In the genomic region with DNA sequence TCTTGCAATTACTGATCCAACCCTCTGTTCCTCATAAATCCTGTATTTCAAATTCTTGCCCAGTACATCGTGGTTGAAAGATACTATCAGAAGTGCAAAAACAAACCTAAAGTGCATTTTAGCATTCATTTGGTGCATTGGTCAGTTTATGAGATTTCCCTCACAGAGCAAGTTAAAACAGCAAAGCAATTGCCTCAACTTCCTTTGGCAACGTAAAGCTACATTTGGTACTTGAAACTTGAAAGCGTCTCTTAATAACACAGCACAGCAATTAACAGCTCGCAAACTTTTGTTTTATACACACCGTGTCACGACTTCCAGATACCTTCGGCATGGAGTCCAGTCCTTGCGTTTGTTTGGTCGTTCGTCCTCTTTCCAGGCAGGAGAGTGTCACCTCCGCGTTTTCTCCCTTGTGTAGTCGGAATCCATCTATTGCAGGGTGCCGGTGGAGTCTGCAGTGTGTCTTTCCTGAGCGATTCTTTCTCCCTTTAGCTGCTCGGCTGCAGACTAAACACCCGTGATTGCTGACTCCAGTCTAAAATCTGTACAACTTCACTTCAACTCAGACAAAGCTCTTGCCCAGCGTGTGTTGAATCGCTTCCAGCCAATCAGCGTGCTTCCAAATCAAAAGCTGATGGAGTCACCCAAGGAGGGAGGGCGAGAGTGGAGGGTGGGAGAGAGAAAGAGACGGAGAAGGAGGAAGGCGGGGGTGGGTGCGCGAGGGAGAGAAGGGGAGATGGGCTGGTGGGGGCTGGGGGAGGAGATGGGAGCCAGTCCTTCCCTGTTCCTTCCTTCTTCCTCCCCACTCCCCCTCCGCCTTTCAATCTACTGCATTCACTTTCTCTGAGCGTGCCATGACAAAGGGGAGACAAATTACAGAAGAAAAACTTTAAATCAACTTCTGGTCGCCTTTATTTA, we compare ENCODE assay signal across 8 cellular contexts. TPM values are rescaled to one million over a fixed set of nuclear protein-coding genes. Genes with fewer than 3 reads are reported as not detected.
DNase-seq lines count a peak whose midpoint lies in the region; ATAC-seq and TF ChIP-seq lines count a peak whose summit lies in the region.

A gene with protein sequence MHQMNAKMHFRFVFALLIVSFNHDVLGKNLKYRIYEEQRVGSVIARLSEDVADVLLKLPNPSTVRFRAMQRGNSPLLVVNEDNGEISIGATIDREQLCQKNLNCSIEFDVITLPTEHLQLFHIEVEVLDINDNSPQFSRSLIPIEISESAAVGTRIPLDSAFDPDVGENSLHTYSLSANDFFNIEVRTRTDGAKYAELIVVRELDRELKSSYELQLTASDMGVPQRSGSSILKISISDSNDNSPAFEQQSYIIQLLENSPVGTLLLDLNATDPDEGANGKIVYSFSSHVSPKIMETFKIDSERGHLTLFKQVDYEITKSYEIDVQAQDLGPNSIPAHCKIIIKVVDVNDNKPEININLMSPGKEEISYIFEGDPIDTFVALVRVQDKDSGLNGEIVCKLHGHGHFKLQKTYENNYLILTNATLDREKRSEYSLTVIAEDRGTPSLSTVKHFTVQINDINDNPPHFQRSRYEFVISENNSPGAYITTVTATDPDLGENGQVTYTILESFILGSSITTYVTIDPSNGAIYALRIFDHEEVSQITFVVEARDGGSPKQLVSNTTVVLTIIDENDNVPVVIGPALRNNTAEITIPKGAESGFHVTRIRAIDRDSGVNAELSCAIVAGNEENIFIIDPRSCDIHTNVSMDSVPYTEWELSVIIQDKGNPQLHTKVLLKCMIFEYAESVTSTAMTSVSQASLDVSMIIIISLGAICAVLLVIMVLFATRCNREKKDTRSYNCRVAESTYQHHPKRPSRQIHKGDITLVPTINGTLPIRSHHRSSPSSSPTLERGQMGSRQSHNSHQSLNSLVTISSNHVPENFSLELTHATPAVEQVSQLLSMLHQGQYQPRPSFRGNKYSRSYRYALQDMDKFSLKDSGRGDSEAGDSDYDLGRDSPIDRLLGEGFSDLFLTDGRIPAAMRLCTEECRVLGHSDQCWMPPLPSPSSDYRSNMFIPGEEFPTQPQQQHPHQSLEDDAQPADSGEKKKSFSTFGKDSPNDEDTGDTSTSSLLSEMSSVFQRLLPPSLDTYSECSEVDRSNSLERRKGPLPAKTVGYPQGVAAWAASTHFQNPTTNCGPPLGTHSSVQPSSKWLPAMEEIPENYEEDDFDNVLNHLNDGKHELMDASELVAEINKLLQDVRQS (minus strand): TSS at position 544 of the 918 bp plus-strand sequence. CDS start 406 bp downstream, at position 138.

- TF ChIP-seq CTCF in 22Rv1 (IDR thresholded peaks at IDR 0.05) (no peak), GM12865 (IDR thresholded peaks at IDR 0.05; ENCODE audit: insufficient read depth, low read depth, low read length, missing control alignments) (no peak)

- H3K9me3 ChIP-seq in SJSA1 (replicated peaks), result no peaks in the 10 kb centered on the region
- H3K9me3 ChIP-seq in esophagus (ENCODE audit: control insufficient read depth in 2 of 2, insufficient read depth in 1 of 2, low read depth in 1 of 2, low read length in 1 of 2), result no peaks in the 10 kb centered on the region

- H3K36me3 ChIP-seq in SJSA1 (peaks cover 28% of the 10 kb centered on the region), esophagus (ENCODE audit: control insufficient read depth in 2 of 2, insufficient read depth in 2 of 2, low read length in 1 of 2) (no peaks in the 10 kb centered on the region)

- peak; percentile 48 for ATAC-seq in HG03103 (IDR thresholded peaks at IDR 0.05; ENCODE audit: low read depth, unreplicated experiment)

- peak; percentile 71 for DNase-seq in GM12865 (ENCODE audit: low read depth)
- peak; percentile 77 to 89 for DNase-seq in SJSA1 (ENCODE audit: low read depth in 1 of 2, low spot score in 2 of 2)
- DNase-seq in middle frontal gyrus (ENCODE audit: extremely low spot score, low spot score), result peak; percentile 53
- peak; percentile 90 for DNase-seq in ureter (ENCODE audit: low spot score)
- no peak for DNase-seq in NCI-H187 (lab: John Stamatoyannopoulos, UW)

- WGBS in esophagus, 2 donors, result 1 to 2% methylated on average over 24 to 28 of the region's 28 CpGs

- no peaks in the 10 kb centered on the region for H3K27me3 ChIP-seq in SJSA1 (replicated peaks)
- H3K27me3 ChIP-seq in esophagus (ENCODE audit: control insufficient read depth in 1 of 2, insufficient read depth in 2 of 2, low read length in 2 of 2), result no peaks in the 10 kb centered on the region

- H3K4me1 ChIP-seq in SJSA1 (replicated peaks) (peaks cover 29% of the 10 kb centered on the region), esophagus (ENCODE audit: control insufficient read depth in 2 of 2, insufficient read depth in 2 of 2, low read length in 1 of 2) (no peaks in the 10 kb centered on the region)

- H3K27ac ChIP-seq in 22Rv1, result peak within 1 kb of the TSS; percentile 54
- H3K27ac ChIP-seq in SJSA1, result peak within 1 kb of the TSS; percentile 44
- H3K27ac ChIP-seq in esophagus (ENCODE audit: low read depth in 2 of 2, low read length in 1 of 2), result peak within 1 kb of the TSS; percentile 58 to 71

- H3K4me3 ChIP-seq in GM12865 (ENCODE audit: low read depth, low read length) (peak within 1 kb of the TSS; percentile 63), SJSA1 (peak within 1 kb of the TSS; percentile 50), esophagus (ENCODE audit: low read depth in 1 of 2, low read length in 2 of 2) (peak within 1 kb of the TSS; percentile 53 to 68)

RNA-seq across cellular contexts. Expression of the gene that starts here (rescaled TPM):
- 15.1 and 19.0 TPM in 2 replicates for total RNA-seq in SJSA1 (2014; rRNA removed; shearing (Covaris generic))
- polyA plus RNA-seq in esophagus, result 1 to 10 TPM in 1 of 2 donors, under 1 TPM in 1; 0.75 to 1.8 TPM
- 13.7 TPM for total RNA-seq in ureter

Comparison
In these comparisons a context has a peak if more than half of its experiments do, and no peak if none do; other contexts are left out.
1. DNase-seq: peak in GM12865 (single experiment), SJSA1 (2 of 2), middle frontal gyrus (single experiment) and ureter (single experiment); none in NCI-H187 (0 of 2).
2. Peak in every context shown above with its lines, with median percentiles within 50 percentile points of each other: H3K27ac ChIP-seq and H3K4me3 ChIP-seq.